In the genomic region with DNA sequence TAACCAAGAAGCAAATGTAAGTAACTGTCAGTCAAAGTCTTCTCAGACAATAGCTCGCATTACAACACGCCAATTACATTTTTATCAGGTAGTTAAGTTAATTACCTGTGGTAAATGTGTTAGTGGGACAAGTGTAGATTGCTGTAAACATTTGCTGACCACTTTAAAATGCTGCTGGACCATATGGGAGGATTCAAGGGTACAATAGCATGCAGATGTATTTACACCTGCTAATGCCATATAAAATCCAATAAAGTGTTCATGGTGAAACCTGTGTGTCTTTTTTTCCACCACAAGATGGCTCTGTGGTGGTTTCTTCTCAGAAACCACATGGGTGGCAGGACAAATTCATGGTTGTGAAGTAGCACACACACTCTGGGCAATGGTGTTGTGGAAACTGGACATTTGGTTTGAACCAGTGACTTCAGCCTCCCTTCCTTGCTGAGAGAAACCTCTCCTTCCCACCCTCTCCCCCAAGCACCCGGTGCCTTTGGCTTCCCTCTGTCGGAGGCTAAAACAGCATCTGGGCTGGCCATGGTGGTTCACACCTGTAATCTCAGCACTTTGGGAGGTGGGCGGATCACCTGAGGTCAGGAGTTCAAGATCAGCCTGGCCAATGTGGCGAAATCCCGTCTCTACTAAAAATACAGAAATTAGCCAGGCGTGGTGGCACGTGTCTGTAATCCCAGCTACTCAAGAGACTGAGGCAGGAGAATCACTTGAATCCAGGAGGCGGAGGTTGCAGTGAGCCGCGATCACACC, we compare ENCODE assay signal across 8 cellular contexts. TPM values are rescaled to one million over a fixed set of nuclear protein-coding genes. Genes with fewer than 3 reads are reported as not detected.
A peak's percentile ranks its signal among the peaks of the same experiment; 100 is the strongest.
DNase-seq lines count a peak whose midpoint lies in the region; ATAC-seq, FAIRE-seq and TF ChIP-seq lines count a peak whose summit lies in the region.

No MANE protein-coding gene starts in this region.

- peak; percentile 48 for ATAC-seq in activated naive CD8-positive, alpha-beta T cell treated with anti-CD3 and anti-CD28 coated beads, Interleukin-2, amount 50 U/mL, for 24 hours
- ATAC-seq in pancreas (peak; percentile 28 to 60 (median 40)), GM19455 (IDR thresholded peaks at IDR 0.05; ENCODE audit: unreplicated experiment) (no peak), GM21737 (IDR thresholded peaks at IDR 0.05; ENCODE audit: unreplicated experiment) (no peak)

- TF ChIP-seq POLR2A in erythroblast (IDR thresholded peaks at IDR 0.05; ENCODE audit: low read length), result no peak

- no peak overlapping the region for H3K27ac Mint-ChIP-seq in activated naive CD8-positive, alpha-beta T cell treated with anti-CD3 and anti-CD28 coated beads, Interleukin-2, amount 50 U/mL, for 24 hours
- no peak overlapping the region for H3K27ac Mint-ChIP-seq in activated naive CD8-positive, alpha-beta T cell treated with anti-CD3 and anti-CD28 coated beads for 36 hours
- no peak overlapping the region for H3K27ac Mint-ChIP-seq in T-helper 2 cell treated with Interferon-gamma antibody and Interleukin-4, amounts not matched to agents 5 μg/mL and 100 μg/mL, for 36 hours

- no peak for FAIRE-seq in pancreas (lab: Jason Lieb, UNC)

- H3K9me3 Mint-ChIP-seq in activated naive CD8-positive, alpha-beta T cell treated with anti-CD3 and anti-CD28 coated beads, Interleukin-2, amount 50 U/mL, for 24 hours, result no peaks in the 10 kb centered on the region
- peaks cover 3% of the 10 kb centered on the region for H3K9me3 Mint-ChIP-seq in activated naive CD8-positive, alpha-beta T cell treated with anti-CD3 and anti-CD28 coated beads for 36 hours
- H3K9me3 Mint-ChIP-seq in T-helper 2 cell treated with Interferon-gamma antibody and Interleukin-4, amounts not matched to agents 5 μg/mL and 100 μg/mL, for 36 hours, result no peaks in the 10 kb centered on the region

- no peaks in the 10 kb centered on the region for H3K9me3 ChIP-seq in pancreas

- H3K36me3 Mint-ChIP-seq in activated naive CD8-positive, alpha-beta T cell treated with anti-CD3 and anti-CD28 coated beads, Interleukin-2, amount 50 U/mL, for 24 hours (ENCODE audit: low read depth), result no peaks in the 10 kb centered on the region
- no peaks in the 10 kb centered on the region for H3K36me3 Mint-ChIP-seq in activated naive CD8-positive, alpha-beta T cell treated with anti-CD3 and anti-CD28 coated beads for 36 hours
- no peaks in the 10 kb centered on the region for H3K36me3 Mint-ChIP-seq in T-helper 2 cell treated with Interferon-gamma antibody and Interleukin-4, amounts not matched to agents 5 μg/mL and 100 μg/mL, for 36 hours (ENCODE audit: low read depth)

- H3K27me3 ChIP-seq in pancreas, result no peaks in the 10 kb centered on the region

- H3K4me3 Mint-ChIP-seq in activated naive CD8-positive, alpha-beta T cell treated with anti-CD3 and anti-CD28 coated beads, Interleukin-2, amount 50 U/mL, for 24 hours, result no peak overlapping the region
- H3K4me3 Mint-ChIP-seq in activated naive CD8-positive, alpha-beta T cell treated with anti-CD3 and anti-CD28 coated beads for 36 hours, result no peak overlapping the region
- no peak overlapping the region for H3K4me3 Mint-ChIP-seq in T-helper 2 cell treated with Interferon-gamma antibody and Interleukin-4, amounts not matched to agents 5 μg/mL and 100 μg/mL, for 36 hours

- DNase-seq in activated naive CD8-positive, alpha-beta T cell treated with anti-CD3 and anti-CD28 coated beads, Interleukin-2, amount 50 U/mL, for 24 hours, result peak; percentile 10
- no peak for DNase-seq in activated naive CD8-positive, alpha-beta T cell treated with anti-CD3 and anti-CD28 coated beads for 36 hours
- DNase-seq in M059J (ENCODE audit: low read depth), result peak; percentile 37
- DNase-seq in T-helper 2 cell treated with Interferon-gamma antibody and Interleukin-4, amounts not matched to agents 5 μg/mL and 100 μg/mL, for 36 hours (ENCODE audit: low spot score), result peak; percentile 34
- peak; percentile 45 to 54 for DNase-seq in erythroblast (lab: John Stamatoyannopoulos, UW)
- peak in 2 of 6 donors; percentile 18 to 24 for DNase-seq in pancreas

- H3K36me3 ChIP-seq in pancreas, result no peaks in the 10 kb centered on the region

- 70 to 75% methylated on average over 12 of the region's 12 CpGs for WGBS in pancreas, 2 donors

- peak; percentile 21 to 43 (median 27) for TF ChIP-seq CTCF in pancreas (IDR thresholded peaks at IDR 0.05)

- peaks cover 2% of the 10 kb centered on the region for H3K27me3 Mint-ChIP-seq in activated naive CD8-positive, alpha-beta T cell treated with anti-CD3 and anti-CD28 coated beads, Interleukin-2, amount 50 U/mL, for 24 hours
- peaks cover 6% of the 10 kb centered on the region for H3K27me3 Mint-ChIP-seq in activated naive CD8-positive, alpha-beta T cell treated with anti-CD3 and anti-CD28 coated beads for 36 hours
- peaks cover 31% of the 10 kb centered on the region for H3K27me3 Mint-ChIP-seq in T-helper 2 cell treated with Interferon-gamma antibody and Interleukin-4, amounts not matched to agents 5 μg/mL and 100 μg/mL, for 36 hours (ENCODE audit: low read depth)

- H3K4me3 ChIP-seq in pancreas, result no peak overlapping the region

- peaks cover 31 to 39% (median 33%) of the 10 kb centered on the region in 3 donors for H3K4me1 ChIP-seq in pancreas

- peak overlapping the region in 2 of 4 donors; percentile 9 to 12 for H3K27ac ChIP-seq in pancreas

- intact Hi-C loops in pancreas (cut with DNase I), result no loop called here

- peaks cover 5% of the 10 kb centered on the region for H3K4me1 Mint-ChIP-seq in activated naive CD8-positive, alpha-beta T cell treated with anti-CD3 and anti-CD28 coated beads, Interleukin-2, amount 50 U/mL, for 24 hours
- peaks cover 3% of the 10 kb centered on the region for H3K4me1 Mint-ChIP-seq in activated naive CD8-positive, alpha-beta T cell treated with anti-CD3 and anti-CD28 coated beads for 36 hours
- H3K4me1 Mint-ChIP-seq in T-helper 2 cell treated with Interferon-gamma antibody and Interleukin-4, amounts not matched to agents 5 μg/mL and 100 μg/mL, for 36 hours (ENCODE audit: low read depth), result peaks cover 4% of the 10 kb centered on the region

RNA-seq across cellular contexts. Expression of gene GTF3A, which starts 18.1 kb away (rescaled TPM):
- total RNA-seq in activated naive CD8-positive, alpha-beta T cell treated with anti-CD3 and anti-CD28 coated beads for 36 hours, result 100 to 1,000 TPM; 284 to 285 TPM
- 148 and 153 TPM in 2 replicates for total RNA-seq in M059J (2014; rRNA removed; shearing (Covaris generic))
- total RNA-seq in pancreas, result 10 to 100 TPM; 39.5 to 54.9 (median 53.9) TPM
- 100 to 1,000 TPM in 1 of 2 donors, 10 to 100 TPM in 1; 77.9 to 130 TPM for polyA plus RNA-seq in pancreas

RNA-seq across cellular contexts. Expression of gene MTIF3, which starts 44.0 kb away (rescaled TPM):
- total RNA-seq in activated naive CD8-positive, alpha-beta T cell treated with anti-CD3 and anti-CD28 coated beads for 36 hours, result 10 to 100 TPM; 28.7 to 30.4 TPM
- total RNA-seq in M059J (2014; rRNA removed; shearing (Covaris generic)), result 61.7 and 76.7 TPM in 2 replicates
- total RNA-seq in pancreas, result 10 to 100 TPM; 22.3 to 31.7 (median 29.3) TPM
- polyA plus RNA-seq in pancreas, result 10 to 100 TPM; 57.7 to 91.4 TPM

Comparison
In these comparisons a context has a peak if more than half of its experiments do, and no peak if none do; other contexts are left out.
1. ATAC-seq: peak in activated naive CD8-positive, alpha-beta T cell treated with anti-CD3 and anti-CD28 coated beads, Interleukin-2, amount 50 U/mL, for 24 hours (single experiment) and pancreas (4 of 4); none in GM19455 (single experiment) and GM21737 (single experiment).